In the genomic region with DNA sequence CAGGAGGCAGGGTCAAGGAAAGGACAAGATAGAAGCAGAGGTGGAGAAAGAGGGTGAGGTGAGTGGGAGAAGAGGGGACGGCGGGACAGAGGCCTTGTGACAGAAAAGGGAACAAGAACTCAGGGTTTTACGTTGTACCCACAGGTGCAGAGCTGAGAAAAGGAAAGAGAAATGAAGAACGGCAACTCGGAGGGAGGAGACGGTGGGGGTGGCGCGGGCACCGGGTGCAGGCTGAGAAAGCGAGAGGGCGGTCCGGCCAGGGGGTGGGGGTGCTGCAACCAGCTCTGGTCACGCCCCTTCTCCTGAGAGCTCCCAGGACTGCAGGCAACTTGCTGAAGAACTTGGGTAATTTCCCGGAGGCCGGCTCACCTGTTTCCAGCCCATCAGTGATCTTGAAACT, we compare ENCODE assay signal across 8 cellular contexts.
DNase-seq lines count a peak whose midpoint lies in the region; ATAC-seq, FAIRE-seq and TF ChIP-seq lines count a peak whose summit lies in the region.

No MANE protein-coding gene starts in this region.

- in situ Hi-C loops in KBM-7 (cut with MboI; ENCODE audit: low pct_unique_long_range_greater_than_20kb, low sequenced_read_pairs): no loop called here
- in situ Hi-C loops in G401 (cut with HindIII; ENCODE audit: low sequenced_read_pairs): no loop called here

- H3K27me3 ChIP-seq in BLaER1: peaks cover 29% of the 10 kb centered on the region; the same call in 1 of the 2 replicates

- peaks cover 78% of the 10 kb centered on the region for H3K4me1 Mint-ChIP-seq in activated T-cell treated with anti-CD3 and anti-CD28 coated beads, Interleukin-2, amount 50 U/mL, for 24 hours (ENCODE audit: low read depth)

- peak; percentile 84 for ATAC-seq in GM21381 (IDR thresholded peaks at IDR 0.05; ENCODE audit: unreplicated experiment)

- H3K27ac Mint-ChIP-seq in activated T-cell treated with anti-CD3 and anti-CD28 coated beads, Interleukin-2, amount 50 U/mL, for 24 hours: peak overlapping the region; percentile 96

- peak overlapping the region; percentile 47 for H3K4me3 ChIP-seq in BLaER1
- peak overlapping the region; percentile 43 to 50 for H3K4me3 ChIP-seq in kidney (ENCODE audit: low read length in 2 of 2)

- FAIRE-seq in kidney (lab: Jason Lieb, UNC): no peak

- H3K9me3 Mint-ChIP-seq in activated T-cell treated with anti-CD3 and anti-CD28 coated beads, Interleukin-2, amount 50 U/mL, for 24 hours: no peaks in the 10 kb centered on the region

- H3K4me3 Mint-ChIP-seq in activated T-cell treated with anti-CD3 and anti-CD28 coated beads, Interleukin-2, amount 50 U/mL, for 24 hours: peak overlapping the region; percentile 77

- H3K27me3 Mint-ChIP-seq in activated T-cell treated with anti-CD3 and anti-CD28 coated beads, Interleukin-2, amount 50 U/mL, for 24 hours: no peaks in the 10 kb centered on the region

- H3K36me3 Mint-ChIP-seq in activated T-cell treated with anti-CD3 and anti-CD28 coated beads, Interleukin-2, amount 50 U/mL, for 24 hours (ENCODE audit: low read depth): peaks cover 77% of the 10 kb centered on the region

- peak; percentile 82 for DNase-seq in KBM-7
- DNase-seq in activated T-cell treated with anti-CD3 and anti-CD28 coated beads, Interleukin-2, amount 50 U/mL, for 24 hours: peak; percentile 91
- peak; percentile 91 for DNase-seq in kidney
- peak; percentile 38 to 48 for DNase-seq in stimulated activated CD8-positive, alpha-beta memory T cell treated with anti-CD3 and anti-CD28 coated beads, Interleukin-2, amount 100 ng/mL, for 1 hour (ENCODE audit: low read depth in 2 of 2)
- no peak for DNase-seq in NCI-H2171 (lab: John Stamatoyannopoulos, UW)
- DNase-seq in G401 (ENCODE audit: low spot score): no peak

- H3K4me1 ChIP-seq in BLaER1: peaks cover 52% of the 10 kb centered on the region
- no peaks in the 10 kb centered on the region for H3K4me1 ChIP-seq in kidney (ENCODE audit: control insufficient read depth in 1 of 2, insufficient read depth in 1 of 2, low read depth in 1 of 2, low read length in 2 of 2)

- H3K27ac ChIP-seq in BLaER1 (0 out of 2 replicates have a peak overlapping the region, but pooled peaks have one; percentile 31), kidney (ENCODE audit: low read depth in 2 of 2, low read length in 2 of 2) (no peak overlapping the region)

- H4K20me1 ChIP-seq in BLaER1: no peaks in the 10 kb centered on the region

- H3K36me3 ChIP-seq in BLaER1 (peaks cover 11% of the 10 kb centered on the region), kidney (ENCODE audit: control insufficient read depth in 1 of 2, insufficient read depth in 2 of 2, low read length in 2 of 2) (no peaks in the 10 kb centered on the region)

- H3K9me3 ChIP-seq in BLaER1 (peaks cover 12% of the 10 kb centered on the region), kidney (ENCODE audit: control insufficient read depth in 1 of 2, low read length in 2 of 2) (no peaks in the 10 kb centered on the region)

- peak overlapping the region; percentile 90 for H3K4me2 ChIP-seq in BLaER1

- intact Hi-C loops in kidney (cut with DNase I): no loop called here

- H3K9ac ChIP-seq in BLaER1 (0 out of 2 replicates have a peak overlapping the region, but pooled peaks have one; percentile 35), kidney (ENCODE audit: low read length in 2 of 2) (no peak overlapping the region)

- TF ChIP-seq CTCF in kidney (IDR thresholded peaks at IDR 0.05; ENCODE audit: borderline replicate concordance, extremely low read depth, insufficient read depth): no peak

Comparison
In these comparisons a context has a peak if more than half of its experiments do, and no peak if none do; other contexts are left out.
1. DNase-seq: peak in KBM-7 (single experiment), activated T-cell treated with anti-CD3 and anti-CD28 coated beads, Interleukin-2, amount 50 U/mL, for 24 hours (single experiment), kidney (single experiment) and stimulated activated CD8-positive, alpha-beta memory T cell treated with anti-CD3 and anti-CD28 coated beads, Interleukin-2, amount 100 ng/mL, for 1 hour (2 of 2); none in NCI-H2171 (single experiment) and G401 (single experiment).